ENCODE assay signal across 10 cellular contexts in genomic region chr15:88900309-88900981, GRCh38. TPM values are rescaled to one million over a fixed set of nuclear protein-coding genes. Genes with fewer than 3 reads are reported as not detected.
A peak's percentile ranks its signal among the peaks of the same experiment; 100 is the strongest.
DNase-seq lines count a peak whose midpoint lies in the region; ATAC-seq and TF ChIP-seq lines count a peak whose summit lies in the region.
"Had no signal": no experiment of that assay in that cellular context is flagged by ENCODE, and none has a peak within 500 bp of the region (broad histone marks: within the 10 kb centered on the region; RNA-seq: fewer than 3 reads in every experiment).

No MANE protein-coding gene starts in this region.

- no peaks in the 10 kb centered on the region for H3K27me3 Mint-ChIP-seq in activated naive CD8-positive, alpha-beta T cell
- peaks cover 1% of the 10 kb centered on the region for H3K27me3 Mint-ChIP-seq in activated naive CD8-positive, alpha-beta T cell treated with anti-CD3 and anti-CD28 coated beads, Interleukin-2, amount 50 U/mL, for 24 hours

- peaks cover 7% of the 10 kb centered on the region for H3K36me3 Mint-ChIP-seq in activated naive CD8-positive, alpha-beta T cell
- no peaks in the 10 kb centered on the region for H3K36me3 Mint-ChIP-seq in activated naive CD8-positive, alpha-beta T cell treated with anti-CD3 and anti-CD28 coated beads, Interleukin-2, amount 50 U/mL, for 24 hours (ENCODE audit: low read depth)
- H3K36me3 Mint-ChIP-seq: natural killer cell had no signal

- H3K36me3 ChIP-seq in SJSA1 = peaks cover 58% of the 10 kb centered on the region
- peaks cover 10% of the 10 kb centered on the region for H3K36me3 ChIP-seq in upper lobe of right lung

- H3K27ac ChIP-seq in SJSA1 (peak overlapping the region; percentile 64), upper lobe of right lung (no peak overlapping the region)

- intact Hi-C loops in upper lobe of right lung (cut with DNase I) = loop anchor here (10.0 kb wide), 1 partner anchor 114 kb away; no protein-coding TSS in a partner anchor

- peak overlapping the region; percentile 47 for H3K27ac Mint-ChIP-seq in activated naive CD8-positive, alpha-beta T cell
- H3K27ac Mint-ChIP-seq in activated naive CD8-positive, alpha-beta T cell treated with anti-CD3 and anti-CD28 coated beads, Interleukin-2, amount 50 U/mL, for 24 hours = no peak overlapping the region
- H3K27ac Mint-ChIP-seq: natural killer cell had no signal

- no peak for TF ChIP-seq CTCF in upper lobe of right lung (IDR thresholded peaks at IDR 0.05)

- ATAC-seq in activated naive CD8-positive, alpha-beta T cell treated with anti-CD3 and anti-CD28 coated beads, Interleukin-2, amount 50 U/mL, for 24 hours = no peak
- ATAC-seq in upper lobe of right lung = no peak
- ATAC-seq in GM19328 (IDR thresholded peaks at IDR 0.05; ENCODE audit: unreplicated experiment) = no peak
- ATAC-seq: natural killer cell had no signal

- no peaks in the 10 kb centered on the region for H3K9me3 Mint-ChIP-seq in activated naive CD8-positive, alpha-beta T cell (ENCODE audit: low read depth)
- no peaks in the 10 kb centered on the region for H3K9me3 Mint-ChIP-seq in activated naive CD8-positive, alpha-beta T cell treated with anti-CD3 and anti-CD28 coated beads, Interleukin-2, amount 50 U/mL, for 24 hours
- H3K9me3 Mint-ChIP-seq: natural killer cell had no signal

- no peak overlapping the region for H3K4me3 Mint-ChIP-seq in activated naive CD8-positive, alpha-beta T cell
- H3K4me3 Mint-ChIP-seq in activated naive CD8-positive, alpha-beta T cell treated with anti-CD3 and anti-CD28 coated beads, Interleukin-2, amount 50 U/mL, for 24 hours = no peak overlapping the region
- H3K4me3 Mint-ChIP-seq: natural killer cell had no signal

- peaks cover 60% of the 10 kb centered on the region for H3K4me1 Mint-ChIP-seq in activated naive CD8-positive, alpha-beta T cell (ENCODE audit: low read depth)
- peaks cover 40% of the 10 kb centered on the region for H3K4me1 Mint-ChIP-seq in activated naive CD8-positive, alpha-beta T cell treated with anti-CD3 and anti-CD28 coated beads, Interleukin-2, amount 50 U/mL, for 24 hours

- no peak for DNase-seq in activated naive CD8-positive, alpha-beta T cell treated with anti-CD3 and anti-CD28 coated beads, Interleukin-2, amount 50 U/mL, for 24 hours
- peak; percentile 68 to 82 for DNase-seq in SJSA1 (ENCODE audit: low read depth in 1 of 2, low spot score in 2 of 2)
- DNase-seq in fibroblast of peridontal ligament (ENCODE audit: extremely low read depth) = peak; percentile 36
- peak; percentile 34 for DNase-seq in stromal cell of bone marrow (ENCODE audit: low read depth)
- no peak for DNase-seq in upper lobe of right lung
- no peak for DNase-seq in DMS79 (lab: John Stamatoyannopoulos, UW)
- DNase-seq: amniotic stem cell, natural killer cell had no signal

- no peaks in the 10 kb centered on the region for H3K9me3 ChIP-seq in SJSA1 (replicated peaks)
- H3K9me3 ChIP-seq in upper lobe of right lung = no peaks in the 10 kb centered on the region

- no peak overlapping the region for H3K4me3 ChIP-seq in SJSA1
- no peak overlapping the region for H3K4me3 ChIP-seq in upper lobe of right lung

- H3K4me1 ChIP-seq in SJSA1 (replicated peaks) (peaks cover 32% of the 10 kb centered on the region), upper lobe of right lung (peaks cover 26% of the 10 kb centered on the region)

- H3K27me3 ChIP-seq in SJSA1 (replicated peaks) (no peaks in the 10 kb centered on the region), upper lobe of right lung (no peaks in the 10 kb centered on the region)

RNA-seq across cellular contexts. Expression of gene HAPLN3, which starts 5.1 kb away (rescaled TPM):
- 11.9 and 19.9 TPM in 2 replicates for total RNA-seq in SJSA1 (2014; rRNA removed; shearing (Covaris generic))
- 4.6 TPM for total RNA-seq in upper lobe of right lung

RNA-seq across cellular contexts. Expression of gene MFGE8, which starts 12.7 kb away (rescaled TPM):
- total RNA-seq in SJSA1 (2014; rRNA removed; shearing (Covaris generic)) = 149 and 151 TPM in 2 replicates
- 168 TPM for total RNA-seq in upper lobe of right lung

Comparison
In these comparisons a context has a peak if more than half of its experiments do, and no peak if none do; other contexts are left out.
1. DNase-seq: peak in SJSA1 (2 of 2), fibroblast of peridontal ligament (single experiment) and stromal cell of bone marrow (single experiment); none in activated naive CD8-positive, alpha-beta T cell treated with anti-CD3 and anti-CD28 coated beads, Interleukin-2, amount 50 U/mL, for 24 hours (single experiment), upper lobe of right lung (single experiment) and DMS79 (single experiment).